In the genomic region with DNA sequence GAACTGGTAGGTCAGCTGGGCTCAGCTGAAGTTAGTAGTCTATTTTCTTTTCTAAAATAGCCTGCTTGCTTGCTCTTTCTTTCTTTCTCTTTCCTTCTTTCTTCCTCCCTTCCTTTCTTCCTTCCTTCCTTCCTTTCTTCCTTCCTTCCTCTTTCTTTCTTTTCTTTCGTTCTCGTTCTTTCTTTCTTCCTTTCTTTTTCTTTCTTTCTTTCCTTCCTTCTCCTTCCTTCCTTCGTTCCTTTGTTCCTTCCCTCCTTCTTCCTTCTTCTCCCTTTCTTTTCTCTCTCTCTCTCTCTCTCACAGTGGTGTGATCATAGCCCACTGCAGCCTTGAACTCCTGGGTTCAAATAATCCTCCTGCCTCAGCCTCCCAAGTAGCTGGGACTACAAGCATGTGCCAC, we compare ENCODE assay signal across 3 cellular contexts.
A peak's percentile ranks its signal among the peaks of the same experiment; 100 is the strongest.
TF ChIP-seq lines count a peak whose summit lies in the region.

No MANE protein-coding gene starts in this region.

TF ChIP-seq in HepG2, 621 proteins besides CTCF, POLR2A, EP300 and RAD21:
- no peak for TF ChIP-seq ZNF788 (CRISPR knock-in tag; IDR thresholded peaks at IDR 0.05; ENCODE audit: borderline replicate concordance)
- no peak for TF ChIP-seq TOPORS (CRISPR knock-in tag; IDR thresholded peaks at IDR 0.05)
- no peak for TF ChIP-seq ZSCAN25 (CRISPR knock-in tag; IDR thresholded peaks at IDR 0.05)
- TF ChIP-seq POLR2AphosphoS2 (IDR thresholded peaks at IDR 0.05; ENCODE audit: low read depth, low read length), result no peak
- TF ChIP-seq, protein P1, sequence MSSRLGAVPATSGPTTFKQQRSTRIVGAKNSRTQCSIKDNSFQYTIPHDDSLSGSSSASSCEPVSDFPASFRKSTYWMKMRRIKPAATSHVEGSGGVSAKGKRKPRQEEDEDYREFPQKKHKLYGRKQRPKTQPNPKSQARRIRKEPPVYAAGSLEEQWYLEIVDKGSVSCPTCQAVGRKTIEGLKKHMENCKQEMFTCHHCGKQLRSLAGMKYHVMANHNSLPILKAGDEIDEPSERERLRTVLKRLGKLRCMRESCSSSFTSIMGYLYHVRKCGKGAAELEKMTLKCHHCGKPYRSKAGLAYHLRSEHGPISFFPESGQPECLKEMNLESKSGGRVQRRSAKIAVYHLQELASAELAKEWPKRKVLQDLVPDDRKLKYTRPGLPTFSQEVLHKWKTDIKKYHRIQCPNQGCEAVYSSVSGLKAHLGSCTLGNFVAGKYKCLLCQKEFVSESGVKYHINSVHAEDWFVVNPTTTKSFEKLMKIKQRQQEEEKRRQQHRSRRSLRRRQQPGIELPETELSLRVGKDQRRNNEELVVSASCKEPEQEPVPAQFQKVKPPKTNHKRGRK (CRISPR knock-in tag; IDR thresholded peaks at IDR 0.05), result 0 out of 2 replicates have a peak, but pooled peaks have one; percentile 46

TF ChIP-seq in HEK293, 187 proteins besides CTCF, POLR2A, EP300 and RAD21:
- TF ChIP-seq ZNF366 (tag by site-specific recombination; conservative IDR thresholded peaks at IDR 0.05) (peak; percentile 92), ZNF10 (tag by site-specific recombination; IDR thresholded peaks at IDR 0.05) (no peak)

TF ChIP-seq in K562, 482 proteins besides CTCF, POLR2A, EP300 and RAD21:
- TF ChIP-seq, protein P2, sequence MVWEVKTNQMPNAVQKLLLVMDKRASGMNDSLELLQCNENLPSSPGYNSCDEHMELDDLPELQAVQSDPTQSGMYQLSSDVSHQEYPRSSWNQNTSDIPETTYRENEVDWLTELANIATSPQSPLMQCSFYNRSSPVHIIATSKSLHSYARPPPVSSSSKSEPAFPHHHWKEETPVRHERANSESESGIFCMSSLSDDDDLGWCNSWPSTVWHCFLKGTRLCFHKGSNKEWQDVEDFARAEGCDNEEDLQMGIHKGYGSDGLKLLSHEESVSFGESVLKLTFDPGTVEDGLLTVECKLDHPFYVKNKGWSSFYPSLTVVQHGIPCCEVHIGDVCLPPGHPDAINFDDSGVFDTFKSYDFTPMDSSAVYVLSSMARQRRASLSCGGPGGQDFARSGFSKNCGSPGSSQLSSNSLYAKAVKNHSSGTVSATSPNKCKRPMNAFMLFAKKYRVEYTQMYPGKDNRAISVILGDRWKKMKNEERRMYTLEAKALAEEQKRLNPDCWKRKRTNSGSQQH (CRISPR knock-in tag; IDR thresholded peaks at IDR 0.05), result peak; percentile 53; the same call in 1 of the 2 replicates
- TF ChIP-seq, protein P3, sequence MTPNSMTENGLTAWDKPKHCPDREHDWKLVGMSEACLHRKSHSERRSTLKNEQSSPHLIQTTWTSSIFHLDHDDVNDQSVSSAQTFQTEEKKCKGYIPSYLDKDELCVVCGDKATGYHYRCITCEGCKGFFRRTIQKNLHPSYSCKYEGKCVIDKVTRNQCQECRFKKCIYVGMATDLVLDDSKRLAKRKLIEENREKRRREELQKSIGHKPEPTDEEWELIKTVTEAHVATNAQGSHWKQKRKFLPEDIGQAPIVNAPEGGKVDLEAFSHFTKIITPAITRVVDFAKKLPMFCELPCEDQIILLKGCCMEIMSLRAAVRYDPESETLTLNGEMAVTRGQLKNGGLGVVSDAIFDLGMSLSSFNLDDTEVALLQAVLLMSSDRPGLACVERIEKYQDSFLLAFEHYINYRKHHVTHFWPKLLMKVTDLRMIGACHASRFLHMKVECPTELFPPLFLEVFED (CRISPR knock-in tag; conservative IDR thresholded peaks at IDR 0.05), result 0 out of 2 replicates have a peak, but pooled peaks have one; percentile 13
- TF ChIP-seq, protein P1 (tag; IDR thresholded peaks at IDR 0.05), result peak; percentile 86
- TF ChIP-seq, protein P4, sequence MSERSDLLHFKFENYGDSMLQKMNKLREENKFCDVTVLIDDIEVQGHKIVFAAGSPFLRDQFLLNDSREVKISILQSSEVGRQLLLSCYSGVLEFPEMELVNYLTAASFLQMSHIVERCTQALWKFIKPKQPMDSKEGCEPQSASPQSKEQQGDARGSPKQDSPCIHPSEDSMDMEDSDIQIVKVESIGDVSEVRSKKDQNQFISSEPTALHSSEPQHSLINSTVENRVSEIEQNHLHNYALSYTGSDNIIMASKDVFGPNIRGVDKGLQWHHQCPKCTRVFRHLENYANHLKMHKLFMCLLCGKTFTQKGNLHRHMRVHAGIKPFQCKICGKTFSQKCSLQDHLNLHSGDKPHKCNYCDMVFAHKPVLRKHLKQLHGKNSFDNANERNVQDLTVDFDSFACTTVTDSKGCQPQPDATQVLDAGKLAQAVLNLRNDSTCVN (CRISPR knock-in tag; IDR thresholded peaks at IDR 0.05), result peak; percentile 63; the same call in 1 of the 2 replicates
- TF ChIP-seq SMAD2 (IDR thresholded peaks at IDR 0.05; ENCODE audit: low read depth, low read length) (no peak), SAP30 (IDR thresholded peaks at IDR 0.05; ENCODE audit: borderline replicate concordance, insufficient read depth, low read depth, low read length, poor library complexity, severe bottlenecking) (no peak)
